10 cellular contexts compared by ENCODE assay signal in genomic region chr2:68423966-68424650, GRCh38. TPM values are rescaled to one million over a fixed set of nuclear protein-coding genes. Genes with fewer than 3 reads are reported as not detected.
DNase-seq lines count a peak whose midpoint lies in the region; ATAC-seq and TF ChIP-seq lines count a peak whose summit lies in the region.
"Had no signal": no experiment of that assay in that cellular context is flagged by ENCODE, and none has a peak within 500 bp of the region (broad histone marks: within the 10 kb centered on the region; RNA-seq: fewer than 3 reads in every experiment).

No MANE protein-coding gene starts in this region.

- H3K27ac ChIP-seq in lung (ENCODE audit: low read depth in 1 of 2, low read length in 1 of 2) = no peak overlapping the region
- H3K27ac ChIP-seq: cardiac muscle cell, SJCRH30 had no signal

- H3K4me3 ChIP-seq in lung = no peak overlapping the region
- H3K4me3 ChIP-seq: cardiac muscle cell, SJCRH30 had no signal

- TF ChIP-seq CTCF in lung (IDR thresholded peaks at IDR 0.05; ENCODE audit: control extremely low read depth, extremely low read depth) = no peak

- DNase-seq in KG1 (lab: John Stamatoyannopoulos, UW) = peak; percentile 47
- no peak for DNase-seq in lung (ENCODE audit: low spot score)
- DNase-seq in inferior parietal cortex (ENCODE audit: extremely low spot score) = no peak
- DNase-seq in left cardiac atrium = no peak
- no peak for DNase-seq in C1 segment of cervical spinal cord (lab: John Stamatoyannopoulos, UW)
- no peak for DNase-seq in NCI-H69 (lab: John Stamatoyannopoulos, UW)
- DNase-seq: SJCRH30 had no signal

- peak; percentile 74 for ATAC-seq in GM18858 (IDR thresholded peaks at IDR 0.05; ENCODE audit: unreplicated experiment)
- peak; percentile 73 for ATAC-seq in HG02571 (IDR thresholded peaks at IDR 0.05; ENCODE audit: unreplicated experiment)
- ATAC-seq in lung (ENCODE audit: insufficient read depth, low FRiP score) = peak; percentile 66
- ATAC-seq in left cardiac atrium = no peak

- no peaks in the 10 kb centered on the region for H3K27me3 ChIP-seq in lung (ENCODE audit: control insufficient read depth, insufficient read depth)
- H3K27me3 ChIP-seq: cardiac muscle cell had no signal

- H3K9me3 ChIP-seq in lung (ENCODE audit: control insufficient read depth in 2 of 2, insufficient read depth in 1 of 2, low read length in 1 of 2) = no peaks in the 10 kb centered on the region
- H3K9me3 ChIP-seq: SJCRH30 had no signal

- H3K36me3 ChIP-seq in lung (ENCODE audit: control insufficient read depth in 2 of 2, insufficient read depth in 2 of 2, low read length in 2 of 2) = no peaks in the 10 kb centered on the region
- H3K36me3 ChIP-seq: cardiac muscle cell, SJCRH30 had no signal

- intact Hi-C loops in left cardiac atrium (cut with DNase I) = no loop called here

- 24 to 38% methylated on average over 2 of the region's 2 CpGs for WGBS in lung, 2 donors

- H3K4me1 ChIP-seq in lung (ENCODE audit: control insufficient read depth in 2 of 2, insufficient read depth in 2 of 2, low read length in 2 of 2) = peaks cover 0 to 5% of the 10 kb centered on the region in 2 donors
- H3K4me1 ChIP-seq: SJCRH30 had no signal

RNA-seq across cellular contexts. Expression of gene FBXO48, which starts 43.0 kb away (rescaled TPM):
- total RNA-seq in lung = 1 to 10 TPM; 1.3 to 1.9 TPM
- under 1 TPM; 0.52 to 0.67 TPM for polyA plus RNA-seq in lung
- total RNA-seq in left cardiac atrium = 1 to 10 TPM in 1 of 2 donors, under 1 TPM in 1; 0.60 to 1.4 TPM

RNA-seq across cellular contexts. Expression of gene APLF, which starts 43.3 kb away (rescaled TPM):
- total RNA-seq in lung (10 to 100 TPM in 1 of 2 donors, 1 to 10 TPM in 1; 3.7 to 11.8 TPM), left cardiac atrium (1 to 10 TPM; 4.6 to 5.5 TPM)
- polyA plus RNA-seq in lung = under 1 TPM; 0.50 to 0.89 TPM

RNA-seq across cellular contexts. Expression of gene PLEK, which starts 59.0 kb away (rescaled TPM):
- total RNA-seq in lung = 10 to 100 TPM; 25.9 to 29.0 TPM
- 100 to 1,000 TPM in 1 of 2 donors, 1 to 10 TPM in 1; 8.2 to 181 TPM for polyA plus RNA-seq in lung
- total RNA-seq in left cardiac atrium = 10 to 100 TPM in 1 of 2 donors, 1 to 10 TPM in 1; 7.3 to 21.5 TPM
- total RNA-seq: cardiac muscle cell, SJCRH30 had no signal
- polyA plus RNA-seq: cardiac muscle cell had no signal

Comparison
In these comparisons a context has a peak if more than half of its experiments do, and no peak if none do; other contexts are left out.
1. ATAC-seq: peak in GM18858 (single experiment), HG02571 (single experiment) and lung (single experiment); none in left cardiac atrium (0 of 2).